Comparison of ENCODE assay signal across 10 cellular contexts in the genomic region with DNA sequence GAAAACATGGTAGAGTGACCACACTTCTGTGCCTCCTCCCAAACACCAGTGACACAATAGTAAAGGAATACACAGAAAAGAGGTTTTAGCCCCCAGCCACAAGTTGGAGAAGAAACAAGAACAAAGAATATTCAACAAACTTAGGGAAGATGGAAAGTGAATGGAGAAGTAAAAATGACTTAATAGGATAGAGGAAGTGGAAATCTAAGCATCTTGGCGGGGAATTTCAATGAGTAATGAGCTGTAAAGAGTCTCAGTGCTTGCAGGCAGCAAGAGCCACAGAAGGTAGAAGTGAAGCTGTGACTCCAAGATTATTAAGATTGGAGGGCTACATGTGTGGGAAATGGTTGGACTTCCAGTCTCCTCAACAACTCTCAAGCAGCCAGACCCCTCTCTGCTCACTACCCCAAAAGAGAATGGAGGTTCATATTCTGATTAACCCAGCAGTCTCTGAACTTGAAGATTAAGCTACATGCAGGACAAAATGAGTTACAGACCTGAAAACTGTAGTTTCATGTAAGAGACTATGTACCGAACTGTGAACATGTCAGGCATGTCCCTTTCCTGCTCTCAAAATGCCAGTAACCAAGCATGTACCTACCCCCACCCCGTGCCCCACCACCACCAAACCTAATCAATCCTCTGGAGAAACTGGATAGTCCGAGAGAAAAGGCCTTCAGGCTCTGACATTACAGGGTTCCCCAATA. TPM values are rescaled to one million over a fixed set of nuclear protein-coding genes. Genes with fewer than 3 reads are reported as not detected.
DNase-seq lines count a peak whose midpoint lies in the region; ATAC-seq, FAIRE-seq and TF ChIP-seq lines count a peak whose summit lies in the region.
"Had no signal": no experiment of that assay in that cellular context is flagged by ENCODE, and none has a peak within 500 bp of the region (broad histone marks: within the 10 kb centered on the region; RNA-seq: fewer than 3 reads in every experiment).

No MANE protein-coding gene starts in this region.

- H3K4me3 ChIP-seq in astrocyte (ENCODE audit: insufficient read depth, low read depth, low read length) (no peak overlapping the region), mucosa of descending colon (no peak overlapping the region), Caco-2 (ENCODE audit: low read depth, low read length) (no peak overlapping the region)
- H3K4me3 ChIP-seq: tibial nerve had no signal

- H3K4me3 Mint-ChIP-seq in astrocyte (ENCODE audit: unreplicated experiment) (no peak overlapping the region), Caco-2 (ENCODE audit: unreplicated experiment) (no peak overlapping the region)

- CTCF ChIA-PET in Caco-2 (lab: Charles Lee), result interaction anchor here (1.2 kb wide), 1 partner anchor 38 kb away, joined by 3 read pairs; no protein-coding TSS in a partner anchor

- DNase-seq in ELR (ENCODE audit: low read depth) (peak; percentile 58), astrocyte (ENCODE audit: low read depth) (no peak), mucosa of descending colon (no peak), Caco-2 (no peak), frontal cortex (ENCODE audit: low spot score in 2 of 2) (no peak)
- no peak for DNase-seq in activated CD4-positive, alpha-beta T cell treated with anti-CD3 and anti-CD28 coated beads for 4 hours

- H3K36me3 ChIP-seq in astrocyte (ENCODE audit: insufficient read depth, low read length) (no peaks in the 10 kb centered on the region), mucosa of descending colon (ENCODE audit: low read depth) (no peaks in the 10 kb centered on the region), Caco-2 (ENCODE audit: control insufficient read depth, insufficient read depth, low read length) (no peaks in the 10 kb centered on the region)
- H3K36me3 ChIP-seq: tibial nerve had no signal

- H3K4me1 Mint-ChIP-seq in astrocyte (ENCODE audit: low read depth, unreplicated experiment) (peaks cover 8% of the 10 kb centered on the region), Caco-2 (ENCODE audit: low read depth, unreplicated experiment) (peaks cover 8% of the 10 kb centered on the region)

- H3K4me1 ChIP-seq in astrocyte (ENCODE audit: insufficient read depth, low read length), result no peaks in the 10 kb centered on the region
- no peaks in the 10 kb centered on the region for H3K4me1 ChIP-seq in mucosa of descending colon (ENCODE audit: low read depth)
- no peaks in the 10 kb centered on the region for H3K4me1 ChIP-seq in Caco-2

- H3K27ac ChIP-seq in astrocyte (ENCODE audit: low read depth, low read length), result no peak overlapping the region
- H3K27ac ChIP-seq: tibial nerve had no signal

- H3K36me3 Mint-ChIP-seq in astrocyte (ENCODE audit: low read depth, unreplicated experiment), result no peaks in the 10 kb centered on the region
- H3K36me3 Mint-ChIP-seq in Caco-2 (ENCODE audit: insufficient read depth, unreplicated experiment), result peaks cover 2% of the 10 kb centered on the region

- peaks cover 2% of the 10 kb centered on the region for H3K27me3 Mint-ChIP-seq in astrocyte (ENCODE audit: low read depth, unreplicated experiment)
- no peaks in the 10 kb centered on the region for H3K27me3 Mint-ChIP-seq in Caco-2 (ENCODE audit: insufficient read depth, unreplicated experiment)

- H3K27ac Mint-ChIP-seq in astrocyte (ENCODE audit: unreplicated experiment), result no peak overlapping the region
- no peak overlapping the region for H3K27ac Mint-ChIP-seq in Caco-2 (ENCODE audit: unreplicated experiment)

- H3K9me3 ChIP-seq in astrocyte (ENCODE audit: insufficient read depth, low read depth, low read length) (no peaks in the 10 kb centered on the region), mucosa of descending colon (no peaks in the 10 kb centered on the region), Caco-2 (no peaks in the 10 kb centered on the region)
- H3K9me3 ChIP-seq: tibial nerve had no signal

- POLR2A ChIA-PET in Caco-2 (lab: Charles Lee), result interaction anchor here (1.0 kb wide), 1 partner anchor 132 kb away, joined by 11 read pairs; the partner anchor contains the start of gene SRSF7

- no peak overlapping the region for H3K9ac ChIP-seq in astrocyte (ENCODE audit: low read length)

- ATAC-seq in HG03066 (IDR thresholded peaks at IDR 0.05; ENCODE audit: low read depth, unreplicated experiment), result peak; percentile 63
- ATAC-seq in mucosa of descending colon, result peak; percentile 41
- no peak for ATAC-seq in HG03342 (IDR thresholded peaks at IDR 0.05; ENCODE audit: unreplicated experiment)

- peak overlapping the region; percentile 8 for H2AFZ ChIP-seq in astrocyte (ENCODE audit: low read depth, low read length)

- no TSS peak for BruUV-seq in Caco-2 (replicated peaks; lab: Mats Ljungman, UMichigan)

- intact Hi-C loops in mucosa of descending colon (cut with DNase I, micrococcal nuclease) (no loop called here), Caco-2 (cut with micrococcal nuclease; ENCODE audit: unreplicated experiment) (no loop called here)

- no peaks in the 10 kb centered on the region for H3K27me3 ChIP-seq in astrocyte (ENCODE audit: insufficient read depth, low read length)
- H3K27me3 ChIP-seq in Caco-2 (replicated peaks; ENCODE audit: control insufficient read depth, insufficient read depth, low read length), result no peaks in the 10 kb centered on the region
- H3K27me3 ChIP-seq: tibial nerve had no signal

- no peaks in the 10 kb centered on the region for H3K79me2 ChIP-seq in astrocyte (ENCODE audit: insufficient read depth, low read length)

- H4K20me1 ChIP-seq in astrocyte (ENCODE audit: insufficient read depth, low read length), result no peaks in the 10 kb centered on the region

- FAIRE-seq in astrocyte (lab: Jason Lieb, UNC) (no peak), frontal cortex (lab: Jason Lieb, UNC) (no peak)
- FAIRE-seq: islet of Langerhans had no signal

- TF ChIP-seq CTCF in astrocyte (IDR thresholded peaks at IDR 0.05; ENCODE audit: insufficient read depth, low read depth, low read length), result no peak
- no peak for TF ChIP-seq CTCF in mucosa of descending colon (IDR thresholded peaks at IDR 0.05)
- TF ChIP-seq CTCF in Caco-2 (IDR thresholded peaks at IDR 0.05; ENCODE audit: insufficient read depth in 1 of 2, low read depth in 1 of 2, low read length in 1 of 2, severe bottlenecking in 1 of 2, unreplicated experiment in 1 of 2), result no peak

- H3K9me3 Mint-ChIP-seq in astrocyte (ENCODE audit: unreplicated experiment) (no peaks in the 10 kb centered on the region), Caco-2 (ENCODE audit: unreplicated experiment) (no peaks in the 10 kb centered on the region)

- no peak overlapping the region for H3K4me2 ChIP-seq in astrocyte (ENCODE audit: low read length)

RNA-seq across cellular contexts. Expression of gene HNRNPLL, which starts 16.9 kb away (rescaled TPM):
- total RNA-seq in astrocyte, result 55.9 and 57.5 TPM in 2 replicates
- total RNA-seq in mucosa of descending colon, result 10 to 100 TPM; 45.5 to 68.2 (median 49.6) TPM
- 58.0 and 59.4 TPM in 2 replicates for total RNA-seq in Caco-2 (2022)
- 77.9 TPM for total RNA-seq in frontal cortex

RNA-seq across cellular contexts. Expression of gene GALM, which starts 46.3 kb away (rescaled TPM):
- total RNA-seq in astrocyte, result 9.8 and 10.1 TPM in 2 replicates
- 10 to 100 TPM; 27.0 to 62.7 (median 58.0) TPM for total RNA-seq in mucosa of descending colon
- 48.5 and 48.7 TPM in 2 replicates for total RNA-seq in Caco-2 (2022)
- 2.9 TPM for total RNA-seq in frontal cortex
